In the genomic region with DNA sequence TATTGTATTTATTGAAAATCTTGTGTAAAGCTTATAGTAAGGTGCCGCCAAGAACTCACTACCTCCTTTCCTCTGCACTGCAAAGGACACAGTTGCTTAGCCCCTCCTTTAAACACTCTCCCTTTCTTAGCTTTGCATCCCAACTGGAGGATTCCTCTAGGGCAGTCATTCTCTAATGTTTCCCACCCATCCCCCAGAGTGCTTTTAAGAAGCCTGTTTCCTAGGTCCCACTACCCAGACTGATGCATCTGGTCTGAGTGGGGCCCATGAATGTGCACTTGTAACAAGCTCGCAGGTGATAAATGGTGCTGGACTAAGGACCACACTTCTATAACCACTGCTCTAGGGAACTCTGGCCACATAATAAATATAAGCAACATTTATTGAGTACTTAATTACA, we compare ENCODE assay signal across 24 cellular contexts. TPM values are rescaled to one million over a fixed set of nuclear protein-coding genes. Genes with fewer than 3 reads are reported as not detected.
DNase-seq lines count a peak whose midpoint lies in the region; ATAC-seq and TF ChIP-seq lines count a peak whose summit lies in the region.
"Had no signal": no experiment of that assay in that cellular context is flagged by ENCODE, and none has a peak within 500 bp of the region (broad histone marks: within the 10 kb centered on the region; RNA-seq: fewer than 3 reads in every experiment).

No MANE protein-coding gene starts in this region.

- no peak overlapping the region for H3K4me3 Mint-ChIP-seq in GM23338
- H3K4me3 Mint-ChIP-seq: activated T-cell treated with anti-CD3 and anti-CD28 coated beads, Interleukin-2, amount 50 U/mL, for 4 hours; CD4-positive, alpha-beta T cell; T-helper 17 cell had no signal

- no peaks in the 10 kb centered on the region for H3K9me2 ChIP-seq in GM23338 (ENCODE audit: insufficient read depth)

- no peak overlapping the region for H3K14ac ChIP-seq in neuronal stem cell (ENCODE audit: low read length)

- TF ChIP-seq CTCF in GM23338 (conservative IDR thresholded peaks at IDR 0.05; ENCODE audit: low read depth in 2 of 2) (no peak), GM10266 (IDR thresholded peaks at IDR 0.05; ENCODE audit: control insufficient read depth, insufficient read depth, low read depth, missing control alignments) (no peak)

- no peak overlapping the region for H3K18ac ChIP-seq in neuronal stem cell (ENCODE audit: low read length)

- no peak overlapping the region for H2BK15ac ChIP-seq in neuronal stem cell (ENCODE audit: low read length)

- no peak overlapping the region for H3K27ac Mint-ChIP-seq in GM23338
- H3K27ac Mint-ChIP-seq: CD4-positive, alpha-beta T cell; T-helper 17 cell had no signal

- ATAC-seq in GM23338 (peak; percentile 90), GM21381 (IDR thresholded peaks at IDR 0.05; ENCODE audit: unreplicated experiment) (no peak), HG02885 (IDR thresholded peaks at IDR 0.05; ENCODE audit: poor library complexity, unreplicated experiment) (no peak)
- ATAC-seq: activated T-cell treated with anti-CD3 and anti-CD28 coated beads, Interleukin-2, amount 50 U/mL, for 4 hours; gastroesophageal sphincter; lower lobe of right lung; T-helper 17 cell had no signal

- H3K27me3 Mint-ChIP-seq in GM23338 (ENCODE audit: insufficient read depth, low read depth, poor library complexity): no peaks in the 10 kb centered on the region
- H3K27me3 Mint-ChIP-seq: CD4-positive, alpha-beta T cell; T-helper 17 cell had no signal

- DNase-seq in GM23338 (ENCODE audit: low spot score) (peak; percentile 83), NCI-H2227 (lab: John Stamatoyannopoulos, UW; ENCODE audit: unreplicated experiment) (peak; percentile 55), neuronal stem cell (ENCODE audit: low spot score) (no peak), GM10266 (ENCODE audit: extremely low spot score) (no peak), amygdala (lab: John Stamatoyannopoulos, UW) (no peak)
- DNase-seq: activated CD4-positive, alpha-beta T cell treated with anti-CD3 and anti-CD28 coated beads for 4 hours; activated T-cell treated with anti-CD3 and anti-CD28 coated beads, Interleukin-2, amount 50 U/mL, for 4 hours; CD4-positive, alpha-beta T cell; effector memory CD4-positive, alpha-beta T cell; hippocampal formation; Karpas-422; lower lobe of right lung; NCI-H1694; NCI-H345; NK-92 treated with Interleukin-12 subunit alpha and Interleukin-12 subunit beta, amount 100 ng/mL, for 24 hours; stimulated activated CD8-positive, alpha-beta memory T cell treated with anti-CD3 and anti-CD28 coated beads, Interleukin-4, amount 100 ng/mL, for 48 hours; T-helper 17 cell; trophoblast cell had no signal

- H3K27me3 ChIP-seq in GM23338 (ENCODE audit: insufficient read depth) (no peaks in the 10 kb centered on the region), ectodermal cell (ENCODE audit: control insufficient read depth, insufficient read depth, low read length, poor library complexity, severe bottlenecking) (no peaks in the 10 kb centered on the region), neuronal stem cell (ENCODE audit: control insufficient read depth in 3 of 3, insufficient read depth in 3 of 3, low read depth in 1 of 3, low read length in 3 of 3) (no peaks in the 10 kb centered on the region)
- H3K27me3 ChIP-seq: breast epithelium, gastroesophageal sphincter, SJSA1 had no signal

- H3K4me2 ChIP-seq in GM23338: peak overlapping the region; percentile 47
- peak overlapping the region; percentile 41 for H3K4me2 ChIP-seq in neuronal stem cell (ENCODE audit: insufficient read depth, low read length, poor library complexity, severe bottlenecking)

- H3K36me3 Mint-ChIP-seq in GM23338 (ENCODE audit: low read depth): peaks cover 30% of the 10 kb centered on the region

- H3K9me3 ChIP-seq in ectodermal cell (ENCODE audit: control insufficient read depth, low read length): no peaks in the 10 kb centered on the region
- peaks cover 0 to 6% of the 10 kb centered on the region in 2 donors for H3K9me3 ChIP-seq in neuronal stem cell (replicated peaks in 1 of 2; ENCODE audit: control insufficient read depth in 2 of 2, insufficient read depth in 1 of 2, low read depth in 1 of 2, low read length in 2 of 2)
- H3K9me3 ChIP-seq: breast epithelium, gastroesophageal sphincter, lower lobe of right lung, SJSA1 had no signal

- H3K4ac ChIP-seq in neuronal stem cell (ENCODE audit: low read length): no peak overlapping the region

- H4K8ac ChIP-seq in neuronal stem cell (ENCODE audit: low read depth, low read length): no peak overlapping the region

- no peaks in the 10 kb centered on the region for H3K79me1 ChIP-seq in neuronal stem cell (ENCODE audit: low read depth, low read length)

- no peak overlapping the region for H2BK120ac ChIP-seq in neuronal stem cell (ENCODE audit: low read depth, low read length)

- no peak overlapping the region for H2BK12ac ChIP-seq in neuronal stem cell (ENCODE audit: low read length)

- H3K23ac ChIP-seq in neuronal stem cell (ENCODE audit: low read depth, low read length, poor library complexity): no peak overlapping the region

- H3K36me3 ChIP-seq in GM23338 (ENCODE audit: insufficient read depth) (peaks cover 10% of the 10 kb centered on the region; the same call in 1 of the 2 replicates), ectodermal cell (ENCODE audit: control insufficient read depth, insufficient read depth, low read length) (peaks cover 21% of the 10 kb centered on the region), neuronal stem cell (replicated peaks in 1 of 2; ENCODE audit: control insufficient read depth in 2 of 2, insufficient read depth in 2 of 2, low read length in 2 of 2) (peaks cover 9 to 30% of the 10 kb centered on the region in 2 donors)
- H3K36me3 ChIP-seq: breast epithelium had no signal

- WGBS in ectodermal cell, 2 experiments: 30 to 31% methylated on average over 2 of the region's 2 CpGs
- no CpG with 5 or more reads among the region's 2 CpGs for WGBS in neuronal stem cell (ENCODE audit: extremely low coverage in 2 of 2, insufficient read length in 2 of 2, insufficient replicate concordance in 1 of 2), 2 donors

- no peak overlapping the region for H3K9ac ChIP-seq in neuronal stem cell (ENCODE audit: low read depth, low read length, poor library complexity)

- H3K27ac ChIP-seq in GM23338 (ENCODE audit: low read depth) (peak overlapping the region; percentile 65; the same call in 1 of the 2 replicates), ectodermal cell (ENCODE audit: insufficient read depth, low read depth, low read length, poor library complexity, severe bottlenecking) (peak overlapping the region; percentile 84), neuronal stem cell (replicated peaks; ENCODE audit: low read length) (no peak overlapping the region)
- H3K27ac ChIP-seq: gastroesophageal sphincter, SJSA1 had no signal

- no peak overlapping the region for H2AK5ac ChIP-seq in neuronal stem cell (ENCODE audit: low read depth, low read length)

- peaks cover 100% of the 10 kb centered on the region for H3K79me2 ChIP-seq in GM23338 (replicated peaks; ENCODE audit: insufficient read depth)

- H3K4me1 Mint-ChIP-seq in GM23338: peaks cover 20% of the 10 kb centered on the region

- H4K91ac ChIP-seq in neuronal stem cell (ENCODE audit: low read depth, low read length, poor library complexity): no peak overlapping the region

- no peaks in the 10 kb centered on the region for H3F3A ChIP-seq in GM23338 (replicated peaks; ENCODE audit: low read depth)

- no peak overlapping the region for H2BK5ac ChIP-seq in neuronal stem cell (ENCODE audit: low read length)

- H4K20me1 ChIP-seq in GM23338 (replicated peaks; ENCODE audit: insufficient read depth): peaks cover 82% of the 10 kb centered on the region

- H3K9me3 Mint-ChIP-seq in GM23338: no peaks in the 10 kb centered on the region
- H3K9me3 Mint-ChIP-seq: activated T-cell treated with anti-CD3 and anti-CD28 coated beads, Interleukin-2, amount 50 U/mL, for 4 hours; CD4-positive, alpha-beta T cell had no signal

- H2AFZ ChIP-seq in GM23338 (no peak overlapping the region), neuronal stem cell (ENCODE audit: low read length) (no peak overlapping the region)

- peaks cover 52% of the 10 kb centered on the region for H3K4me1 ChIP-seq in GM23338 (ENCODE audit: insufficient read depth)
- H3K4me1 ChIP-seq in ectodermal cell (ENCODE audit: control insufficient read depth, insufficient read depth, low read length): peaks cover 58% of the 10 kb centered on the region
- peaks cover 20 to 24% of the 10 kb centered on the region in 2 donors for H3K4me1 ChIP-seq in neuronal stem cell (ENCODE audit: control insufficient read depth in 2 of 2, insufficient read depth in 1 of 2, low read depth in 1 of 2, low read length in 2 of 2)
- H3K4me1 ChIP-seq: SJSA1 had no signal

- peak overlapping the region; percentile 12; the same call in 1 of the 2 replicates for H3K4me3 ChIP-seq in GM23338
- peak overlapping the region; percentile 5 for H3K4me3 ChIP-seq in ectodermal cell (ENCODE audit: insufficient read depth, low read depth, low read length)
- H3K4me3 ChIP-seq in neuronal stem cell (ENCODE audit: low read length in 2 of 2): no peak overlapping the region
- H3K4me3 ChIP-seq: breast epithelium, gastroesophageal sphincter, lower lobe of right lung, SJSA1 had no signal

RNA-seq across cellular contexts. Expression of a gene that starts 55.2 kb away (rescaled TPM):
- total RNA-seq in GM23338 (2014; rRNA removed; shearing (Covaris generic)): 50.3 and 53.2 TPM in 2 replicates
- polyA plus RNA-seq in GM23338 (2016; fragmentation: Nextera tagmentation; extraction: Ambion mirVana): 19.1 and 20.1 TPM in 2 replicates
- 55.4 TPM for polyA plus RNA-seq in ectodermal cell (2013, experiment 1 of 4)
- polyA plus RNA-seq in ectodermal cell (2013, experiment 2 of 4): 63.5 TPM
- 37.2 TPM for polyA plus RNA-seq in ectodermal cell (2013, experiment 3 of 4)
- 43.6 TPM for polyA plus RNA-seq in ectodermal cell (2013, experiment 4 of 4)
- 46.5 TPM for polyA plus RNA-seq in neuronal stem cell (2013, experiment 1 of 2)
- 48.5 TPM for polyA plus RNA-seq in neuronal stem cell (2013, experiment 2 of 2)

Comparison
In these comparisons a context has a peak if more than half of its experiments do, and no peak if none do; other contexts are left out.
1. DNase-seq: peak in GM23338 (single experiment) and NCI-H2227 (single experiment); none in neuronal stem cell (single experiment), GM10266 (single experiment) and amygdala (0 of 56).
2. H3K4me3 ChIP-seq: peak in GM23338 (single experiment) and ectodermal cell (single experiment); none in neuronal stem cell (0 of 2).